18 cellular contexts compared by ENCODE assay signal in the genomic region with DNA sequence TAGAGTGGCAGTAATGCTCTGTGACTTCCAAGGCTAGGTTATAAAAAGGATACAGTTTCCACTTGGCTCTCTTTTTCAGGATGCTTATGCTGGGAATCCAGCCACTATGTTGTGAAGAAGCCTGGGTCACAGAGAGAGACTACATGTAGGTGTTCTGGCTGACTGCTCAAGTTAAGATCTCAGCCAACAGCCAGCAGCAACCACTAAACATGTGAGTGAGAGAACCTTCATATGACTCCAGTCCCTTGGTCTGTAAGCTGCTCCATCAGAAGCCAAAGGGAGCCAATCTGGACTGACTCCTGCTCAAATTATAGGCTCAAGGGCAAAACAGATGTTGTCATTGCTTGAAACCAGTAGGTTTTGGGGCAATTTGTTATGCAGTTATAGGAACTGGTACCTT.
DNase-seq lines count a peak whose midpoint lies in the region; ATAC-seq and TF ChIP-seq lines count a peak whose summit lies in the region.
"Had no signal": no experiment of that assay in that cellular context is flagged by ENCODE, and none has a peak within 500 bp of the region (broad histone marks: within the 10 kb centered on the region; RNA-seq: fewer than 3 reads in every experiment).

No MANE protein-coding gene starts in this region.

- H3K4me1 Mint-ChIP-seq in activated CD4-positive, alpha-beta T cell treated with anti-CD3 and anti-CD28 coated beads for 36 hours, result peaks cover 82% of the 10 kb centered on the region
- peaks cover 47% of the 10 kb centered on the region for H3K4me1 Mint-ChIP-seq in nephron

- peaks cover 0 to 3% (median 0%) of the 10 kb centered on the region in 4 donors for H3K36me3 ChIP-seq in esophagus muscularis mucosa
- H3K36me3 ChIP-seq: left lung had no signal

- H3K9me3 Mint-ChIP-seq in activated CD4-positive, alpha-beta T cell treated with anti-CD3 and anti-CD28 coated beads for 36 hours (ENCODE audit: low read depth), result no peaks in the 10 kb centered on the region
- H3K9me3 Mint-ChIP-seq in nephron, result no peaks in the 10 kb centered on the region
- H3K9me3 Mint-ChIP-seq: CD14-positive monocyte had no signal

- intact Hi-C loops in activated CD4-positive, alpha-beta T cell treated with anti-CD3 and anti-CD28 coated beads for 36 hours (cut with DNase I, micrococcal nuclease), result no loop called here
- intact Hi-C loops in esophagus muscularis mucosa (cut with DNase I), result no loop called here

- POLR2A ChIA-PET in activated CD4-positive, alpha-beta T cell treated with anti-CD3 and anti-CD28 coated beads for 36 hours (lab: Charles Lee), result interaction anchor here (0.6 kb wide), 1 partner anchor 62 kb away, joined by 3 read pairs; no protein-coding TSS in a partner anchor

- CTCF ChIA-PET in activated CD4-positive, alpha-beta T cell treated with anti-CD3 and anti-CD28 coated beads for 36 hours (lab: Charles Lee), result no interaction called here

- H3K4me3 Mint-ChIP-seq in activated CD4-positive, alpha-beta T cell treated with anti-CD3 and anti-CD28 coated beads for 36 hours, result no peak overlapping the region
- H3K4me3 Mint-ChIP-seq in nephron, result no peak overlapping the region
- H3K4me3 Mint-ChIP-seq: CD14-positive monocyte had no signal

- no peak overlapping the region for H3K4me3 ChIP-seq in esophagus muscularis mucosa
- H3K4me3 ChIP-seq: hepatocyte, left lung had no signal

- no peak for TF ChIP-seq EP300 in esophagus muscularis mucosa (IDR thresholded peaks at IDR 0.05)

- H3K27ac Mint-ChIP-seq in activated CD4-positive, alpha-beta T cell treated with anti-CD3 and anti-CD28 coated beads for 36 hours, result peak overlapping the region; percentile 15
- peak overlapping the region; percentile 83 to 95 (median 84) for H3K27ac Mint-ChIP-seq in nephron

- peaks cover 0 to 7% (median 0%) of the 10 kb centered on the region in 4 donors for H3K4me1 ChIP-seq in esophagus muscularis mucosa

- H3K27me3 ChIP-seq in esophagus muscularis mucosa, result no peaks in the 10 kb centered on the region
- H3K27me3 ChIP-seq: hepatocyte, left lung had no signal

- no peaks in the 10 kb centered on the region for H3K9me3 ChIP-seq in esophagus muscularis mucosa
- H3K9me3 ChIP-seq: left lung had no signal

- TF ChIP-seq POLR2A in esophagus muscularis mucosa (IDR thresholded peaks at IDR 0.05; ENCODE audit: low read depth), result no peak

- ATAC-seq in activated CD4-positive, alpha-beta T cell treated with anti-CD3 and anti-CD28 coated beads for 36 hours, result peak; percentile 35
- peak; percentile 53 for ATAC-seq in GM21423 (IDR thresholded peaks at IDR 0.05; ENCODE audit: unreplicated experiment)
- no peak for ATAC-seq in GM19467 (IDR thresholded peaks at IDR 0.05; ENCODE audit: unreplicated experiment)
- ATAC-seq: HCT116, left lung had no signal

- no peak for DNase-seq in activated CD4-positive, alpha-beta T cell treated with anti-CD3 and anti-CD28 coated beads for 36 hours
- DNase-seq in activated CD4-positive, alpha-beta T cell treated with anti-CD3 and anti-CD28 coated beads, Interleukin-2, amount 50 U/mL, for 48 hours, result no peak
- DNase-seq in NCI-H446 treated with DMSO at 0.1 percent for 48 hours (lab: John Stamatoyannopoulos, UW) (peak; percentile 85), DMS79 (lab: John Stamatoyannopoulos, UW) (no peak), esophagus muscularis mucosa (ENCODE audit: extremely low spot score) (no peak)
- DNase-seq: 8988T; activated naive CD4-positive, alpha-beta T cell; effector CD8-positive, alpha-beta T cell; Kasumi-1; left lung; NCI-H1694 treated with DMSO at 0.1 percent for 48 hours; NCI-H526 had no signal

- no peak overlapping the region for H3K27ac ChIP-seq in esophagus muscularis mucosa (replicated peaks in 1 of 4)
- H3K27ac ChIP-seq: hepatocyte, left lung had no signal

- TF ChIP-seq CTCF in nephron (IDR thresholded peaks at IDR 0.05; ENCODE audit: unreplicated experiment in 3 of 3) (no peak), esophagus muscularis mucosa (IDR thresholded peaks at IDR 0.05) (no peak)

- H3K27me3 Mint-ChIP-seq in activated CD4-positive, alpha-beta T cell treated with anti-CD3 and anti-CD28 coated beads for 36 hours, result no peaks in the 10 kb centered on the region
- H3K27me3 Mint-ChIP-seq in nephron (ENCODE audit: low read depth), result no peaks in the 10 kb centered on the region

- H3K36me3 Mint-ChIP-seq in activated CD4-positive, alpha-beta T cell treated with anti-CD3 and anti-CD28 coated beads for 36 hours (ENCODE audit: low read depth), result peaks cover 36% of the 10 kb centered on the region
- H3K36me3 Mint-ChIP-seq in nephron (ENCODE audit: low read depth), result peaks cover 4% of the 10 kb centered on the region
